2 cellular contexts compared by ENCODE assay signal in the genomic region with DNA sequence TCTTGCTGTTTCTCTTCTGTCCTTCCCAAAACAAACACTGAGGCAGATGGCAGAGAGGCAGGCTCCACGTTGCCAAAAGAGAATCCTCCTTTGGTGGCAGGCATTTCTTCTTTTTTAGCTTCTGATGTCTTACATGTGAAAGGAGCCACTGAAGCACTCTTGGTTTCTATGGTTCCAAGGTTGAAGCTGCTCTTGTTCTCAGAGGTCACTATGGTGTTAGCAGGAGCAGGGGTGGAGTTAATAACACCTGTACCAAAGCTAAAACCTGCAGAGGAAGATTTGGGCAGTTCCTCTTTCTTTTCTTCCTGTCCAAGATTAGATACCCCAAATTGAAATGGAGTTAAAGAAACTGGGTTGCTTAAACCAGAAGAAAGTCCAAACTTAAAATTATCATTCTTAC.
TF ChIP-seq lines count a peak whose summit lies in the region.

No MANE protein-coding gene starts in this region.

TF ChIP-seq in HEK293, 187 proteins besides CTCF, POLR2A, EP300 and RAD21:
- TF ChIP-seq PRDM1 (tag by site-specific recombination; IDR thresholded peaks at IDR 0.05) (0 out of 2 replicates have a peak, but pooled peaks have one; percentile 34), TCF7L2 (IDR thresholded peaks at IDR 0.05; ENCODE audit: borderline replicate concordance, low read depth, low read length) (no peak)

TF ChIP-seq in IMR-90, 13 proteins besides CTCF, POLR2A, EP300 and RAD21:
- no peak for TF ChIP-seq RCOR1 (IDR thresholded peaks at IDR 0.05; ENCODE audit: insufficient replicate concordance, low read length)
